ENCODE assay signal across 15 cellular contexts in genomic region chr20:51958636-51959542, GRCh38.
DNase-seq lines count a peak whose midpoint lies in the region; ATAC-seq and TF ChIP-seq lines count a peak whose summit lies in the region.
"Had no signal": no experiment of that assay in that cellular context is flagged by ENCODE, and none has a peak within 500 bp of the region (broad histone marks: within the 10 kb centered on the region; RNA-seq: fewer than 3 reads in every experiment).

No MANE protein-coding gene starts in this region.

- no TSS peak for BruUV-seq in Calu3 (replicated peaks; lab: Mats Ljungman, UMichigan)

- H4K20me1 ChIP-seq in BLaER1 treated with 17β-estradiol and CSF1 and Interleukin-3, amounts not matched to agents 10 nM and 100 nM = no peaks in the 10 kb centered on the region

- H3K4me3 Mint-ChIP-seq in Calu3 (ENCODE audit: low read depth, unreplicated experiment) = no peak overlapping the region
- H3K4me3 Mint-ChIP-seq: activated T-cell treated with anti-CD3 and anti-CD28 coated beads, Interleukin-2, amount 50 U/mL, for 4 hours; B cell; memory B cell; stimulated activated naive B cell treated with anti-CD40 and anti-IgM and Interleukin-4, amounts not matched to agents 10 μg/mL and 1 μg/mL and 100 μg/mL, for 72 hours had no signal

- intact Hi-C loops in Calu3 (cut with micrococcal nuclease; ENCODE audit: unreplicated experiment) = no loop called here
- intact Hi-C loops in left cardiac atrium (cut with DNase I) = no loop called here

- no peak for ATAC-seq in left cardiac atrium
- ATAC-seq: activated CD4-positive, CD25-positive, alpha-beta regulatory T cell treated with anti-CD3 and anti-CD28 coated beads, Interleukin-2, amount 50 U/mL, for 24 hours; activated T-cell treated with anti-CD3 and anti-CD28 coated beads, Interleukin-2, amount 50 U/mL, for 4 hours; stimulated activated naive B cell treated with anti-CD40 and anti-IgM and Interleukin-4, amounts not matched to agents 10 μg/mL and 1 μg/mL and 100 μg/mL, for 72 hours had no signal

- peak overlapping the region; percentile 61 for H2BK120ac ChIP-seq in mesendoderm (ENCODE audit: low read depth, low read length)

- no peak overlapping the region for H3K27ac Mint-ChIP-seq in Calu3 (ENCODE audit: unreplicated experiment)
- H3K27ac Mint-ChIP-seq: B cell; memory B cell; stimulated activated naive B cell treated with anti-CD40 and anti-IgM and Interleukin-4, amounts not matched to agents 10 μg/mL and 1 μg/mL and 100 μg/mL, for 72 hours had no signal

- no CpG with 5 or more reads among the region's 9 CpGs for WGBS in mesendoderm (ENCODE audit: extremely low coverage, insufficient coverage, low lambda C conversion rate)

- H3K27me3 Mint-ChIP-seq in Calu3 (ENCODE audit: unreplicated experiment) = no peaks in the 10 kb centered on the region

- no peak overlapping the region for H4K8ac ChIP-seq in mesendoderm (ENCODE audit: low read depth, low read length)

- DNase-seq in NCI-H526 treated with DMSO at 0.1 percent for 48 hours (lab: John Stamatoyannopoulos, UW) (peak; percentile 32), cerebellar cortex (ENCODE audit: low spot score) (peak; percentile 44), mesendoderm (peak; percentile 43), inferior parietal cortex (ENCODE audit: extremely low spot score) (no peak), Calu3 (no peak), left cardiac atrium (no peak)
- no peak for DNase-seq in activated CD4-positive, CD25-positive, alpha-beta regulatory T cell (lab: John Stamatoyannopoulos, UW)
- DNase-seq: activated T-cell treated with anti-CD3 and anti-CD28 coated beads, Interleukin-2, amount 50 U/mL, for 4 hours; NCI-H1417; stimulated activated naive B cell treated with anti-CD40 and anti-IgM and Interleukin-4, amounts not matched to agents 10 μg/mL and 1 μg/mL and 100 μg/mL, for 72 hours had no signal

- H3K23ac ChIP-seq in mesendoderm (ENCODE audit: low read length) = no peak overlapping the region

- no peak overlapping the region for H2BK5ac ChIP-seq in mesendoderm (ENCODE audit: low read length)

- no peaks in the 10 kb centered on the region for H3K27me3 ChIP-seq in BLaER1 treated with 17β-estradiol and CSF1 and Interleukin-3, amounts not matched to agents 10 nM and 100 nM
- no peaks in the 10 kb centered on the region for H3K27me3 ChIP-seq in mesendoderm (ENCODE audit: insufficient read depth, low read length, poor library complexity)
- H3K27me3 ChIP-seq: SJSA1 had no signal

- peak overlapping the region in 9 of 11 experiments; percentile 19 to 60 (median 49); a peak in 15 of 22 replicates for H3K9ac ChIP-seq in BLaER1 treated with 17β-estradiol and CSF1 and Interleukin-3, amounts not matched to agents 10 nM and 100 nM
- no peak overlapping the region for H3K9ac ChIP-seq in mesendoderm (ENCODE audit: low read length)

- H3K4me1 ChIP-seq in BLaER1 treated with 17β-estradiol and CSF1 and Interleukin-3, amounts not matched to agents 10 nM and 100 nM = peaks cover 33 to 52% (median 45%) of the 10 kb centered on the region in 10 experiments
- H3K4me1 ChIP-seq in mesendoderm (ENCODE audit: control insufficient read depth, low read depth, low read length) = peaks cover 20% of the 10 kb centered on the region

- TF ChIP-seq CTCF in Calu3 (IDR thresholded peaks at IDR 0.05; ENCODE audit: unreplicated experiment) = no peak

- H3K79me2 ChIP-seq in mesendoderm (ENCODE audit: control insufficient read depth, insufficient read depth, low read length) = no peaks in the 10 kb centered on the region

- H3K18ac ChIP-seq in mesendoderm (ENCODE audit: low read length) = peak overlapping the region; percentile 39

- peak overlapping the region in 9 of 11 experiments; percentile 21 to 68 (median 56); a peak in 17 of 22 replicates for H3K27ac ChIP-seq in BLaER1 treated with 17β-estradiol and CSF1 and Interleukin-3, amounts not matched to agents 10 nM and 100 nM
- H3K27ac ChIP-seq in mesendoderm (ENCODE audit: low read depth, low read length) = no peak overlapping the region
- H3K27ac ChIP-seq: SJSA1 had no signal

- peak overlapping the region; percentile 31 for H3K56ac ChIP-seq in mesendoderm (ENCODE audit: low read length)

- H3K36me3 ChIP-seq in BLaER1 treated with 17β-estradiol and CSF1 and Interleukin-3, amounts not matched to agents 10 nM and 100 nM = no peaks in the 10 kb centered on the region
- H3K36me3 ChIP-seq in mesendoderm (ENCODE audit: control insufficient read depth, insufficient read depth, low read length) = no peaks in the 10 kb centered on the region
- H3K36me3 ChIP-seq: SJSA1 had no signal

- peak overlapping the region in 8 of 10 experiments; percentile 10 to 48 (median 24); a peak in 9 of 20 replicates for H3K4me3 ChIP-seq in BLaER1 treated with 17β-estradiol and CSF1 and Interleukin-3, amounts not matched to agents 10 nM and 100 nM
- no peak overlapping the region for H3K4me3 ChIP-seq in mesendoderm (ENCODE audit: low read length)
- H3K4me3 ChIP-seq: SJSA1 had no signal

- H3K4me1 Mint-ChIP-seq in Calu3 (ENCODE audit: low read depth, unreplicated experiment) = peaks cover 3% of the 10 kb centered on the region
- H3K4me1 Mint-ChIP-seq: B cell; memory B cell; stimulated activated naive B cell treated with anti-CD40 and anti-IgM and Interleukin-4, amounts not matched to agents 10 μg/mL and 1 μg/mL and 100 μg/mL, for 72 hours had no signal

- H3K79me1 ChIP-seq in mesendoderm (ENCODE audit: low read length) = no peaks in the 10 kb centered on the region

- peaks cover 2% of the 10 kb centered on the region for H3K36me3 Mint-ChIP-seq in Calu3 (ENCODE audit: insufficient read depth, unreplicated experiment)
- H3K36me3 Mint-ChIP-seq: memory B cell had no signal

- peaks cover 0 to 8% (median 5%) of the 10 kb centered on the region in 11 experiments; a peak in 9 of 22 replicates for H3K9me3 ChIP-seq in BLaER1 treated with 17β-estradiol and CSF1 and Interleukin-3, amounts not matched to agents 10 nM and 100 nM (replicated peaks in 1 of 11)
- H3K9me3 ChIP-seq: SJSA1 had no signal

- H3K4ac ChIP-seq in mesendoderm (ENCODE audit: low read depth, low read length) = no peak overlapping the region

- H3K9me3 Mint-ChIP-seq in Calu3 (ENCODE audit: low read depth, unreplicated experiment) = no peaks in the 10 kb centered on the region
- H3K9me3 Mint-ChIP-seq: activated T-cell treated with anti-CD3 and anti-CD28 coated beads, Interleukin-2, amount 50 U/mL, for 4 hours had no signal

- CTCF ChIA-PET in Calu3 (lab: Charles Lee) = interaction anchor here (0.5 to 1.0 kb wide), 4 partner anchors 10 to 220 kb away, joined by 3 to 5 read pairs (median 4); no protein-coding TSS in a partner anchor

- H2BK15ac ChIP-seq in mesendoderm (replicated peaks; ENCODE audit: low read depth) = no peak overlapping the region

- no peak overlapping the region for H2AK5ac ChIP-seq in mesendoderm (ENCODE audit: low read length)

- H3K4me2 ChIP-seq in BLaER1 treated with 17β-estradiol and CSF1 and Interleukin-3, amounts not matched to agents 10 nM and 100 nM = peak overlapping the region; percentile 68 to 83 (median 81)
- no peak overlapping the region for H3K4me2 ChIP-seq in mesendoderm (ENCODE audit: low read length)

- no peak overlapping the region for H4K5ac ChIP-seq in mesendoderm (ENCODE audit: low read length)

Comparison
In these comparisons a context has a peak if more than half of its experiments do, and no peak if none do; other contexts are left out.
1. DNase-seq: peak in NCI-H526 treated with DMSO at 0.1 percent for 48 hours (single experiment), cerebellar cortex (single experiment) and mesendoderm (single experiment); none in activated CD4-positive, CD25-positive, alpha-beta regulatory T cell (0 of 4), inferior parietal cortex (single experiment), Calu3 (single experiment) and left cardiac atrium (single experiment).